Comparison of ENCODE assay signal across 9 cellular contexts in genomic region chr12:6925239-6925542, GRCh38. TPM values are rescaled to one million over a fixed set of nuclear protein-coding genes. Genes with fewer than 3 reads are reported as not detected.
DNase-seq lines count a peak whose midpoint lies in the region; ATAC-seq and TF ChIP-seq lines count a peak whose summit lies in the region.
"Had no signal": no experiment of that assay in that cellular context is flagged by ENCODE, and none has a peak within 500 bp of the region (broad histone marks: within the 10 kb centered on the region; RNA-seq: fewer than 3 reads in every experiment).

No MANE protein-coding gene starts in this region.

- H3K27ac Mint-ChIP-seq in naive B cell: peak overlapping the region in 3 of 6 donors; percentile 34 to 90 (median 84)

- no peaks in the 10 kb centered on the region for H3K9me3 ChIP-seq in heart right ventricle

- H3K36me3 Mint-ChIP-seq in naive B cell: no peaks in the 10 kb centered on the region

- H3K4me1 ChIP-seq in heart right ventricle: peaks cover 24 to 64% (median 50%) of the 10 kb centered on the region in 9 donors

- H3K4me3 Mint-ChIP-seq in naive B cell: peak overlapping the region in 7 of 8 donors; percentile 44 to 90 (median 79)

- DNase-seq in heart right ventricle (no peak), Right ventricle myocardium inferior (ENCODE audit: missing footprints) (no peak), choroid plexus epithelial cell (ENCODE audit: low read depth) (peak; percentile 44), naive B cell (no peak), CD1c-positive myeloid dendritic cell (ENCODE audit: extremely low spot score) (no peak), NCI-H187 treated with DMSO at 0.1 percent for 48 hours (lab: John Stamatoyannopoulos, UW) (no peak), glomerular visceral epithelial cell (ENCODE audit: extremely low spot score) (no peak)
- DNase-seq in activated CD4-positive, CD25-positive, alpha-beta regulatory T cell treated with anti-CD3 and anti-CD28 coated beads, Interleukin-2, amount 50 U/mL, for 72 hours: no peak
- DNase-seq: SIG-M5 had no signal

- H3K4me3 ChIP-seq in heart right ventricle (peak overlapping the region in 4 of 10 donors; percentile 88 to 97 (median 89)), choroid plexus epithelial cell (ENCODE audit: low read depth, low read length) (no peak overlapping the region)

- intact Hi-C loops in heart right ventricle (cut with DNase I): loop anchor here in 2 of 10 donors (1.0 to 5.0 kb wide), 3 partner anchors 18 to 53 kb away; partner anchors contain the start of genes RNU7-1 (in 1 of the 2) and SPSB2 (in 1 of the 2)
- intact Hi-C loops in Right ventricle myocardium inferior (cut with DNase I): loop anchor here (2.0 to 5.0 kb wide), 4 partner anchors 20 to 187 kb away; partner anchors contain the start of genes C1R, LPCAT3 and LRRC23

- H3K9me3 Mint-ChIP-seq in naive B cell: no peaks in the 10 kb centered on the region

- H3K27ac ChIP-seq in heart right ventricle: peak overlapping the region; percentile 74 to 98 (median 96)

- no peaks in the 10 kb centered on the region for H3K27me3 Mint-ChIP-seq in naive B cell

- peaks cover 0 to 15% (median 0%) of the 10 kb centered on the region in 9 donors for H3K36me3 ChIP-seq in heart right ventricle

- H3K27me3 ChIP-seq in heart right ventricle: peaks cover 0 to 5% (median 0%) of the 10 kb centered on the region in 7 donors

- peaks cover 67 to 72% (median 70%) of the 10 kb centered on the region in 3 donors for H3K4me1 Mint-ChIP-seq in naive B cell

- ATAC-seq in heart right ventricle (peak in 1 of 8 donors; percentile 0), Right ventricle myocardium inferior (no peak), naive B cell (ENCODE audit: low read depth in 2 of 2) (no peak)

- TF ChIP-seq CTCF in heart right ventricle (IDR thresholded peaks at IDR 0.05) (no peak), choroid plexus epithelial cell (conservative IDR thresholded peaks at IDR 0.05; ENCODE audit: low read depth, low read length) (no peak)

- 3 to 10% methylated on average over 1 of the region's 1 CpG for WGBS in heart right ventricle, 2 donors

RNA-seq across cellular contexts. Expression of gene ATN1, which starts 2.6 kb away (rescaled TPM):
- 10 to 100 TPM; 54.7 to 96.7 (median 65.8) TPM for total RNA-seq in heart right ventricle
- 10 to 100 TPM; 48.7 to 92.5 TPM for polyA plus RNA-seq in heart right ventricle
- 78.9 TPM for total RNA-seq in Right ventricle myocardium inferior
- 1 to 10 TPM in 3 of 6 donors, under 1 TPM in 2, not detected in 1; 0.57 to 2.2 (median 1.1) TPM for polyA plus RNA-seq in naive B cell (ENCODE audit: low read depth in 6 of 6)

RNA-seq across cellular contexts. Expression of gene ENO2, which starts 10.8 kb away (rescaled TPM):
- total RNA-seq in heart right ventricle (10 to 100 TPM in 8 of 10 donors, 1 to 10 TPM in 2; 6.3 to 68.4 (median 14.4) TPM), Right ventricle myocardium inferior (10.2 TPM)
- polyA plus RNA-seq in heart right ventricle (10 to 100 TPM; 19.2 to 19.3 TPM), naive B cell (ENCODE audit: low read depth in 6 of 6) (1 to 10 TPM; 3.8 to 8.4 (median 5.9) TPM)

RNA-seq across cellular contexts. Expression of gene RNU7-1, which starts 18.4 kb away (rescaled TPM):
- total RNA-seq in heart right ventricle (not detected), Right ventricle myocardium inferior (not detected)
- polyA plus RNA-seq in heart right ventricle (not detected), naive B cell (ENCODE audit: low read depth in 6 of 6) (not detected)

RNA-seq across cellular contexts. Expression of gene C12orf57, which starts 18.6 kb away (rescaled TPM):
- total RNA-seq in heart right ventricle (100 to 1,000 TPM; 134 to 213 (median 167) TPM), Right ventricle myocardium inferior (250 TPM)
- polyA plus RNA-seq in heart right ventricle (100 to 1,000 TPM; 182 to 654 TPM), naive B cell (ENCODE audit: low read depth in 6 of 6) (100 to 1,000 TPM; 126 to 211 (median 194) TPM)

RNA-seq across cellular contexts. Expression of gene LRRC23, which starts 20.6 kb away (rescaled TPM):
- total RNA-seq in heart right ventricle: 10 to 100 TPM in 6 of 10 donors, 1 to 10 TPM in 4; 6.5 to 16.1 (median 11.0) TPM
- 10 to 100 TPM; 12.6 to 16.6 TPM for polyA plus RNA-seq in heart right ventricle
- 9.4 TPM for total RNA-seq in Right ventricle myocardium inferior
- 1 to 10 TPM; 4.1 to 8.7 (median 7.1) TPM for polyA plus RNA-seq in naive B cell (ENCODE audit: low read depth in 6 of 6)
